ENCODE assay signal across 19 cellular contexts in genomic region chr4:8725845-8726244, GRCh38.
DNase-seq lines count a peak whose midpoint lies in the region; ATAC-seq and TF ChIP-seq lines count a peak whose summit lies in the region.
"Had no signal": no experiment of that assay in that cellular context is flagged by ENCODE, and none has a peak within 500 bp of the region (broad histone marks: within the 10 kb centered on the region; RNA-seq: fewer than 3 reads in every experiment).

No MANE protein-coding gene starts in this region.

- H3K79me2 ChIP-seq in H9 (ENCODE audit: insufficient read depth, low read length) = no peaks in the 10 kb centered on the region

- no peak overlapping the region for H3K27ac ChIP-seq in H9 (ENCODE audit: insufficient read length, low read depth, low read length)
- H3K27ac ChIP-seq in WERI-Rb-1 = no peak overlapping the region
- H3K27ac ChIP-seq in testis = no peak overlapping the region

- no peaks in the 10 kb centered on the region for H3K23me2 ChIP-seq in H9 (ENCODE audit: insufficient read length, low read depth, low read length, poor library complexity, severe bottlenecking)

- no peak overlapping the region for H3T11ph ChIP-seq in H9 (ENCODE audit: low read length)

- H4K5ac ChIP-seq in H9 (ENCODE audit: insufficient read length, low read depth, low read length) = no peak overlapping the region

- no peak overlapping the region for H3K23ac ChIP-seq in H9 (ENCODE audit: insufficient read length, low read depth, low read length)

- CTCF ChIA-PET in MCF 10A (lab: Yijun Ruan, JAX) = no interaction called here

- TF ChIP-seq CTCF in H9 (conservative IDR thresholded peaks at IDR 0.05) (no peak), WERI-Rb-1 (IDR thresholded peaks at IDR 0.05; ENCODE audit: low read depth, low read length) (no peak), osteocyte (IDR thresholded peaks at IDR 0.05) (no peak), testis (IDR thresholded peaks at IDR 0.05) (no peak), MCF 10A (IDR thresholded peaks at IDR 0.05; ENCODE audit: unreplicated experiment) (no peak)

- no peak overlapping the region for H3K27ac Mint-ChIP-seq in H9
- no peak overlapping the region for H3K27ac Mint-ChIP-seq in osteocyte (ENCODE audit: unreplicated experiment)
- no peak overlapping the region for H3K27ac Mint-ChIP-seq in MCF 10A (ENCODE audit: low read depth, unreplicated experiment)
- H3K27ac Mint-ChIP-seq: B cell; CD4-positive, alpha-beta T cell had no signal

- H4K20me1 ChIP-seq in H9 (ENCODE audit: control insufficient read depth, insufficient read depth, insufficient read length) = no peaks in the 10 kb centered on the region

- no peak overlapping the region for H4K91ac ChIP-seq in H9 (ENCODE audit: insufficient read length, low read depth, low read length)

- no peaks in the 10 kb centered on the region for H3K9me3 ChIP-seq in H9 (ENCODE audit: control insufficient read depth, low read depth, low read length)
- no peaks in the 10 kb centered on the region for H3K9me3 ChIP-seq in WERI-Rb-1 (ENCODE audit: severe bottlenecking)
- H3K9me3 ChIP-seq in testis = no peaks in the 10 kb centered on the region

- POLR2A ChIA-PET in MCF 10A (lab: Yijun Ruan, JAX) = interaction anchor here (0.7 kb wide), 1 partner anchor 961 kb away, joined by 3 read pairs; no protein-coding TSS in a partner anchor

- H2BK120ac ChIP-seq in H9 (ENCODE audit: low read depth, low read length, poor library complexity, severe bottlenecking) = no peak overlapping the region

- BruUV-seq in MCF 10A (replicated peaks; lab: Mats Ljungman, UMichigan) = no TSS peak

- WGBS in H9 (ENCODE audit: extremely low coverage, insufficient read length, low lambda C conversion rate) = no CpG with 5 or more reads among the region's 10 CpGs
- WGBS in testis, 2 donors = 63 to 72% methylated on average over 8 to 10 of the region's 10 CpGs

- no peak overlapping the region for H2BK20ac ChIP-seq in H9 (ENCODE audit: low read depth, low read length, poor library complexity, severe bottlenecking)

- no peak overlapping the region for H3K4me3 Mint-ChIP-seq in H9
- no peak overlapping the region for H3K4me3 Mint-ChIP-seq in osteocyte (ENCODE audit: unreplicated experiment)
- no peak overlapping the region for H3K4me3 Mint-ChIP-seq in MCF 10A (ENCODE audit: unreplicated experiment)
- H3K4me3 Mint-ChIP-seq: B cell; CD4-positive, alpha-beta T cell had no signal

- H3K4me1 Mint-ChIP-seq in H9 (peaks cover 5 to 13% of the 10 kb centered on the region in 2 experiments), osteocyte (ENCODE audit: unreplicated experiment) (no peaks in the 10 kb centered on the region), MCF 10A (ENCODE audit: insufficient read depth, unreplicated experiment) (peaks cover 5% of the 10 kb centered on the region)
- H3K4me1 Mint-ChIP-seq: B cell had no signal

- H3K4me1 ChIP-seq in H9 (ENCODE audit: insufficient read depth, low read length) = no peaks in the 10 kb centered on the region; the same call in 1 of the 2 replicates
- H3K4me1 ChIP-seq in testis = no peaks in the 10 kb centered on the region

- H3K56ac ChIP-seq in H9 (ENCODE audit: insufficient read length, low read depth, low read length) = no peak overlapping the region

- H3K4me2 ChIP-seq in H9 (ENCODE audit: insufficient read depth, insufficient read length, low read length) = no peak overlapping the region

- no peak overlapping the region for H2AFZ ChIP-seq in H9 (ENCODE audit: low read length)

- no peak overlapping the region for H3K9ac ChIP-seq in H9 (ENCODE audit: extremely low read depth, insufficient read length, low read length)

- no peak overlapping the region for H2BK15ac ChIP-seq in H9 (ENCODE audit: low read depth, low read length)

- H3K4me3 ChIP-seq in WERI-Rb-1 (ENCODE audit: low read depth, low read length) (no peak overlapping the region), testis (no peak overlapping the region)

- H3K27me3 Mint-ChIP-seq in H9 (ENCODE audit: low read depth) = no peaks in the 10 kb centered on the region; the same call in 1 of the 2 replicates
- H3K27me3 Mint-ChIP-seq in osteocyte (ENCODE audit: unreplicated experiment) = peaks cover 3% of the 10 kb centered on the region
- H3K27me3 Mint-ChIP-seq in MCF 10A (ENCODE audit: insufficient read depth, unreplicated experiment) = peaks cover 13% of the 10 kb centered on the region
- H3K27me3 Mint-ChIP-seq: B cell had no signal

- H3K36me3 ChIP-seq in WERI-Rb-1 (no peaks in the 10 kb centered on the region), testis (ENCODE audit: low read depth, missing control alignments) (no peaks in the 10 kb centered on the region)

- ATAC-seq in HG03520 (IDR thresholded peaks at IDR 0.05; ENCODE audit: unreplicated experiment) = no peak

- H4K8ac ChIP-seq in H9 (replicated peaks; ENCODE audit: insufficient read length, low read depth, low read length) = no peak overlapping the region

- no peaks in the 10 kb centered on the region; a peak in 1 of 5 replicates for H3K9me3 Mint-ChIP-seq in H9
- H3K9me3 Mint-ChIP-seq in osteocyte (ENCODE audit: unreplicated experiment) = no peaks in the 10 kb centered on the region
- peaks cover 7% of the 10 kb centered on the region for H3K9me3 Mint-ChIP-seq in MCF 10A (ENCODE audit: unreplicated experiment)
- H3K9me3 Mint-ChIP-seq: CD4-positive, alpha-beta T cell had no signal

- DNase-seq in H9 (peak; percentile 14), WERI-Rb-1 (peak; percentile 2), osteocyte (ENCODE audit: extremely low spot score, unreplicated experiment) (peak; percentile 68), testis (peak; percentile 9), MCF 10A (ENCODE audit: unreplicated experiment) (no peak), NCI-H2227 (lab: John Stamatoyannopoulos, UW; ENCODE audit: unreplicated experiment) (no peak)
- DNase-seq: CD4-positive, alpha-beta T cell; EL; IMR-90; Karpas-422; MM.1S; NCI-H1105; NCI-H1694; NCI-H2227 treated with DMSO at 0.1 percent for 48 hours; NCI-H524 treated with DMSO at 0.1 percent for 48 hours; RPMI8226; SIG-M5 had no signal

- no peak overlapping the region for H3K18ac ChIP-seq in H9 (ENCODE audit: insufficient read length, low read depth, low read length)

- no peak overlapping the region for H3K14ac ChIP-seq in H9 (ENCODE audit: insufficient read depth, low read length)

- no peak overlapping the region for H2AK5ac ChIP-seq in H9 (ENCODE audit: insufficient read length, low read length)

- H2BK5ac ChIP-seq in H9 (ENCODE audit: insufficient read length, low read length) = no peak overlapping the region

- H3K36me3 Mint-ChIP-seq in H9 (ENCODE audit: insufficient read depth in 1 of 3, low read depth in 3 of 3) = no peaks in the 10 kb centered on the region
- H3K36me3 Mint-ChIP-seq in osteocyte (ENCODE audit: unreplicated experiment) = no peaks in the 10 kb centered on the region
- no peaks in the 10 kb centered on the region for H3K36me3 Mint-ChIP-seq in MCF 10A (ENCODE audit: insufficient read depth, unreplicated experiment)

- H3K27me3 ChIP-seq in H9 (ENCODE audit: insufficient read depth, low read length) = no peaks in the 10 kb centered on the region
- no peaks in the 10 kb centered on the region for H3K27me3 ChIP-seq in WERI-Rb-1 (ENCODE audit: insufficient read depth, low read depth, severe bottlenecking)
- H3K27me3 ChIP-seq in testis = no peaks in the 10 kb centered on the region

- intact Hi-C loops in testis (cut with DNase I; ENCODE audit: low total_unique reads) (no loop called here), MCF 10A (cut with micrococcal nuclease) (no loop called here)

- H3K4ac ChIP-seq in H9 (ENCODE audit: low read depth, low read length) = no peak overlapping the region

- H3K79me1 ChIP-seq in H9 (ENCODE audit: insufficient read depth, low read depth, low read length, poor library complexity, severe bottlenecking) = no peaks in the 10 kb centered on the region

- no peak for TF ChIP-seq POLR2A in testis (IDR thresholded peaks at IDR 0.05)

- H2BK12ac ChIP-seq in H9 (ENCODE audit: insufficient read length, low read depth, low read length) = no peak overlapping the region

Comparison
In these comparisons a context has a peak if more than half of its experiments do, and no peak if none do; other contexts are left out.
1. DNase-seq: peak in H9 (single experiment), WERI-Rb-1 (single experiment), osteocyte (single experiment) and testis (single experiment); none in MCF 10A (single experiment) and NCI-H2227 (single experiment).